Comparison of ENCODE assay signal across 9 cellular contexts in genomic region chr22:37244114-37244921, GRCh38. TPM values are rescaled to one million over a fixed set of nuclear protein-coding genes. Genes with fewer than 3 reads are reported as not detected.
DNase-seq lines count a peak whose midpoint lies in the region; ATAC-seq and TF ChIP-seq lines count a peak whose summit lies in the region.
"Had no signal": no experiment of that assay in that cellular context is flagged by ENCODE, and none has a peak within 500 bp of the region (broad histone marks: within the 10 kb centered on the region; RNA-seq: fewer than 3 reads in every experiment).

RAC2 (minus strand) TSS chr22:37244269; CDS start chr22:37244148, 121 bp downstream.

- intact Hi-C loops in right cardiac atrium (cut with DNase I), result no loop called here

- CTCF ChIA-PET in activated naive CD4-positive, alpha-beta T cell treated with anti-CD3 and anti-CD28 coated beads, Interleukin-2, amount 10 ng/mL, durations not matched to agents 7 days and 5 days (lab: Charles Lee), result interaction anchor here (1.2 to 9.8 kb wide), 6 partner anchors 16 to 65 kb away, joined by 3 to 134 read pairs (median 6); no protein-coding TSS in a partner anchor

- no peaks in the 10 kb centered on the region for H3K4me1 ChIP-seq in right cardiac atrium (ENCODE audit: control insufficient read depth, insufficient read depth, low read length)

- TF ChIP-seq CTCF in SU-DHL-6 (IDR thresholded peaks at IDR 0.05; ENCODE audit: insufficient read depth, low read length, poor library complexity, severe bottlenecking), result no peak

- H3K9ac ChIP-seq in SU-DHL-6 (ENCODE audit: low read length), result peak within 1 kb of the TSS; percentile 97

- H3K27me3 ChIP-seq in SU-DHL-6 (ENCODE audit: low read length) (no peaks in the 10 kb centered on the region), right cardiac atrium (ENCODE audit: control insufficient read depth, insufficient read depth) (no peaks in the 10 kb centered on the region)

- H3K27ac ChIP-seq in SU-DHL-6 (ENCODE audit: low read depth, low read length), result peak within 1 kb of the TSS; percentile 95
- no peak within 1 kb of the TSS for H3K27ac ChIP-seq in right cardiac atrium (ENCODE audit: low read length)

- H3K27ac Mint-ChIP-seq in activated naive CD4-positive, alpha-beta T cell treated with anti-CD3 and anti-CD28 coated beads, Interleukin-2, amount 10 ng/mL, durations not matched to agents 7 days and 5 days, result peak within 1 kb of the TSS; percentile 94

- H3K4me2 ChIP-seq in SU-DHL-6 (ENCODE audit: low read depth, low read length, poor library complexity, severe bottlenecking), result peak within 1 kb of the TSS; percentile 75
- H3K4me2 ChIP-seq: A549 had no signal

- peak; percentile 2 to 15 (median 8) for DNase-seq in NCI-H1417 (lab: John Stamatoyannopoulos, UW)
- no peak for DNase-seq in NCI-H1417 treated with DMSO at 0.1 percent for 48 hours (lab: John Stamatoyannopoulos, UW)
- DNase-seq in activated naive CD4-positive, alpha-beta T cell treated with anti-CD3 and anti-CD28 coated beads, Interleukin-2, amount 10 ng/mL, durations not matched to agents 7 days and 5 days, result peak; percentile 96
- DNase-seq in right cardiac atrium, result peak; percentile 72 to 90 (median 89)
- peak; percentile 85 to 90 (median 90) for DNase-seq in stimulated activated CD4-positive, alpha-beta T cell treated with anti-CD3 and anti-CD28 coated beads, Interleukin-12 subunit alpha, Interleukin-12 subunit beta, amount 100 ng/mL, for 48 hours (ENCODE audit: low read depth in 2 of 3, low spot score in 1 of 3)
- DNase-seq in globus pallidus (ENCODE audit: low spot score), result no peak

- peaks cover 32% of the 10 kb centered on the region for H3F3A ChIP-seq in SU-DHL-6 (ENCODE audit: insufficient read depth)

- 12% methylated on average over 23 of the region's 23 CpGs for WGBS in right cardiac atrium

- H3K4me3 Mint-ChIP-seq in activated naive CD4-positive, alpha-beta T cell treated with anti-CD3 and anti-CD28 coated beads, Interleukin-2, amount 10 ng/mL, durations not matched to agents 7 days and 5 days, result peak within 1 kb of the TSS; percentile 100

- H3K27me3 Mint-ChIP-seq in activated naive CD4-positive, alpha-beta T cell treated with anti-CD3 and anti-CD28 coated beads, Interleukin-2, amount 10 ng/mL, durations not matched to agents 7 days and 5 days, result peaks cover 9% of the 10 kb centered on the region

- no peaks in the 10 kb centered on the region for H4K20me1 ChIP-seq in SU-DHL-6 (ENCODE audit: low read depth, low read length)

- no peaks in the 10 kb centered on the region; the same call in 1 of the 2 replicates for H3K36me3 ChIP-seq in SU-DHL-6 (ENCODE audit: low read length)

- no peaks in the 10 kb centered on the region for H3K9me2 ChIP-seq in SU-DHL-6 (replicated peaks; ENCODE audit: insufficient read depth, low read length)

- ATAC-seq in HG03135 (IDR thresholded peaks at IDR 0.05; ENCODE audit: unreplicated experiment) (peak; percentile 39), right cardiac atrium (peak; percentile 57 to 76)
- ATAC-seq: A549 had no signal

- peaks cover 28% of the 10 kb centered on the region for H3K79me2 ChIP-seq in SU-DHL-6 (ENCODE audit: insufficient read depth, low read length)

- H3K4me1 Mint-ChIP-seq in activated naive CD4-positive, alpha-beta T cell treated with anti-CD3 and anti-CD28 coated beads, Interleukin-2, amount 10 ng/mL, durations not matched to agents 7 days and 5 days, result peaks cover 48% of the 10 kb centered on the region

- H3K4me3 ChIP-seq in SU-DHL-6 (ENCODE audit: insufficient read depth, low read length, poor library complexity, severe bottlenecking) (peak within 1 kb of the TSS; percentile 87), right cardiac atrium (ENCODE audit: low read length) (no peak within 1 kb of the TSS)
- H3K4me3 ChIP-seq: A549 had no signal

- peak within 1 kb of the TSS; percentile 35 for H2AFZ ChIP-seq in SU-DHL-6 (ENCODE audit: low read depth, low read length, severe bottlenecking)

- H3K9me3 ChIP-seq in SU-DHL-6 (ENCODE audit: insufficient read depth, low read length) (no peaks in the 10 kb centered on the region), right cardiac atrium (ENCODE audit: control insufficient read depth, low read length) (no peaks in the 10 kb centered on the region)
- H3K9me3 ChIP-seq: A549 had no signal

- no peaks in the 10 kb centered on the region for H3K9me3 Mint-ChIP-seq in activated naive CD4-positive, alpha-beta T cell treated with anti-CD3 and anti-CD28 coated beads, Interleukin-2, amount 10 ng/mL, durations not matched to agents 7 days and 5 days

- H3K36me3 Mint-ChIP-seq in activated naive CD4-positive, alpha-beta T cell treated with anti-CD3 and anti-CD28 coated beads, Interleukin-2, amount 10 ng/mL, durations not matched to agents 7 days and 5 days, result peaks cover 41% of the 10 kb centered on the region

RNA-seq across cellular contexts. Expression of gene RAC2, which starts in this region (rescaled TPM):
- total RNA-seq in right cardiac atrium, result 1 to 10 TPM; 3.6 to 8.6 (median 5.7) TPM
- 1.8 TPM for polyA plus RNA-seq in right cardiac atrium

Comparison
In these comparisons a context has a peak if more than half of its experiments do, and no peak if none do; other contexts are left out.
1. DNase-seq: peak in NCI-H1417 (3 of 3), activated naive CD4-positive, alpha-beta T cell treated with anti-CD3 and anti-CD28 coated beads, Interleukin-2, amount 10 ng/mL, durations not matched to agents 7 days and 5 days (single experiment), right cardiac atrium (3 of 3) and stimulated activated CD4-positive, alpha-beta T cell treated with anti-CD3 and anti-CD28 coated beads, Interleukin-12 subunit alpha, Interleukin-12 subunit beta, amount 100 ng/mL, for 48 hours (3 of 3); none in NCI-H1417 treated with DMSO at 0.1 percent for 48 hours (single experiment) and globus pallidus (single experiment).